In genomic region chr20:3243718-3244358, GRCh38 we compare ENCODE assay signal across 14 cellular contexts. TPM values are rescaled to one million over a fixed set of nuclear protein-coding genes. Genes with fewer than 3 reads are reported as not detected.
DNase-seq lines count a peak whose midpoint lies in the region; ATAC-seq and TF ChIP-seq lines count a peak whose summit lies in the region.
"Had no signal": no experiment of that assay in that cellular context is flagged by ENCODE, and none has a peak within 500 bp of the region (broad histone marks: within the 10 kb centered on the region; RNA-seq: fewer than 3 reads in every experiment).

No MANE protein-coding gene starts in this region.

- DNase-seq in Right ventricle myocardium inferior (ENCODE audit: missing footprints): peak; percentile 35
- DNase-seq in heart right ventricle: no peak
- peak; percentile 17 for DNase-seq in NCI-H2227 treated with DMSO at 0.1 percent for 48 hours (lab: John Stamatoyannopoulos, UW)
- no peak for DNase-seq in neural crest cell (ENCODE audit: low read depth, low spot score)
- DNase-seq in thyroid gland: no peak
- no peak for DNase-seq in AG08396 (ENCODE audit: low spot score)
- no peak for DNase-seq in hepatocyte (ENCODE audit: low spot score)
- DNase-seq: 8988T; CD4-positive, CD25-positive, alpha-beta regulatory T cell; DMS 273 treated with DMSO at 0.1 percent for 48 hours; H7; IMR-90 had no signal

- H3K9me3 ChIP-seq in heart right ventricle: no peaks in the 10 kb centered on the region
- no peaks in the 10 kb centered on the region for H3K9me3 ChIP-seq in thyroid gland
- H3K9me3 ChIP-seq in hepatocyte (ENCODE audit: low read depth): no peaks in the 10 kb centered on the region
- H3K9me3 ChIP-seq: BLaER1 treated with 17β-estradiol and CSF1 and Interleukin-3, amounts not matched to agents 10 nM and 100 nM had no signal

- no peaks in the 10 kb centered on the region for H3K9me3 Mint-ChIP-seq in neural crest cell

- TF ChIP-seq CTCF in heart right ventricle (IDR thresholded peaks at IDR 0.05) (no peak), neural crest cell (conservative IDR thresholded peaks at IDR 0.05) (no peak), thyroid gland (IDR thresholded peaks at IDR 0.05) (no peak), hepatocyte (IDR thresholded peaks at IDR 0.05; ENCODE audit: poor library complexity) (no peak)

- H3K27me3 ChIP-seq in heart right ventricle (peaks cover 9 to 54% (median 19%) of the 10 kb centered on the region in 7 donors), thyroid gland (no peaks in the 10 kb centered on the region), hepatocyte (peaks cover 36% of the 10 kb centered on the region)

- H3K4me1 ChIP-seq in heart right ventricle (peaks cover 8 to 27% (median 20%) of the 10 kb centered on the region in 9 donors), thyroid gland (peaks cover 24 to 32% of the 10 kb centered on the region in 2 donors), hepatocyte (ENCODE audit: insufficient read depth) (peaks cover 5% of the 10 kb centered on the region)

- H3K27ac ChIP-seq in heart right ventricle: peak overlapping the region in 1 of 10 donors; percentile 22
- H3K27ac ChIP-seq in thyroid gland: peak overlapping the region in 2 of 3 donors; percentile 12 to 68
- H3K27ac ChIP-seq in hepatocyte: no peak overlapping the region
- H3K27ac ChIP-seq: BLaER1 treated with 17β-estradiol and CSF1 and Interleukin-3, amounts not matched to agents 10 nM and 100 nM had no signal

- no peaks in the 10 kb centered on the region for H3K79me2 ChIP-seq in hepatocyte

- no peak overlapping the region for H2AFZ ChIP-seq in hepatocyte

- no peaks in the 10 kb centered on the region for H3K9me2 ChIP-seq in hepatocyte (replicated peaks; ENCODE audit: insufficient read depth)

- no peak for ATAC-seq in Right ventricle myocardium inferior
- ATAC-seq in heart right ventricle: no peak
- ATAC-seq: GM12878 had no signal

- intact Hi-C loops in Right ventricle myocardium inferior (cut with DNase I): no loop called here
- intact Hi-C loops in heart right ventricle (cut with DNase I): no loop called here
- intact Hi-C loops in thyroid gland (cut with DNase I): no loop called here

- no peak for TF ChIP-seq POLR2A in thyroid gland (IDR thresholded peaks at IDR 0.05)

- no peaks in the 10 kb centered on the region for H3K36me3 Mint-ChIP-seq in neural crest cell (ENCODE audit: low read depth)
- H3K36me3 Mint-ChIP-seq: CD4-positive, CD25-positive, alpha-beta regulatory T cell had no signal

- no peaks in the 10 kb centered on the region for H3K36me3 ChIP-seq in heart right ventricle
- no peaks in the 10 kb centered on the region for H3K36me3 ChIP-seq in thyroid gland
- no peaks in the 10 kb centered on the region for H3K36me3 ChIP-seq in hepatocyte (replicated peaks; ENCODE audit: insufficient read depth, low read depth)
- H3K36me3 ChIP-seq: BLaER1 treated with 17β-estradiol and CSF1 and Interleukin-3, amounts not matched to agents 10 nM and 100 nM had no signal

- H3K4me2 ChIP-seq in hepatocyte: no peak overlapping the region
- H3K4me2 ChIP-seq: BLaER1 treated with 17β-estradiol and CSF1 and Interleukin-3, amounts not matched to agents 10 nM and 100 nM had no signal

- H3K4me1 Mint-ChIP-seq in neural crest cell: peaks cover 8% of the 10 kb centered on the region

- WGBS in heart right ventricle, 2 donors: 75 to 76% methylated on average over 11 of the region's 11 CpGs
- 84 to 85% methylated on average over 11 of the region's 11 CpGs for WGBS in thyroid gland, 2 donors
- WGBS in hepatocyte (ENCODE audit: low lambda C conversion rate, missing lambda C conversion rate): 73% methylated on average over 11 of the region's 11 CpGs

- H3K27ac Mint-ChIP-seq in neural crest cell (ENCODE audit: unreplicated experiment): no peak overlapping the region
- H3K27ac Mint-ChIP-seq: CD4-positive, CD25-positive, alpha-beta regulatory T cell had no signal

- no peak overlapping the region for H3K4me3 ChIP-seq in heart right ventricle
- H3K4me3 ChIP-seq in thyroid gland (replicated peaks in 1 of 3): no peak overlapping the region
- H3K4me3 ChIP-seq in hepatocyte: no peak overlapping the region
- H3K4me3 ChIP-seq: BLaER1 treated with 17β-estradiol and CSF1 and Interleukin-3, amounts not matched to agents 10 nM and 100 nM; GM12878 had no signal

- no peaks in the 10 kb centered on the region for H4K20me1 ChIP-seq in hepatocyte (ENCODE audit: insufficient read depth, poor library complexity, severe bottlenecking)

- peak overlapping the region; percentile 27 for H3K4me3 Mint-ChIP-seq in neural crest cell
- H3K4me3 Mint-ChIP-seq: CD4-positive, CD25-positive, alpha-beta regulatory T cell had no signal

- H3K27me3 Mint-ChIP-seq in neural crest cell (ENCODE audit: low read depth): peaks cover 87% of the 10 kb centered on the region

RNA-seq across cellular contexts. Expression of gene SLC4A11, which starts 4.8 kb away (rescaled TPM):
- total RNA-seq in Right ventricle myocardium inferior: 0.14 TPM
- total RNA-seq in heart right ventricle: 1 to 10 TPM in 1 of 10 donors, under 1 TPM in 9; 0.06 to 1.6 (median 0.45) TPM
- polyA plus RNA-seq in heart right ventricle: under 1 TPM; 0.19 to 0.51 TPM
- total RNA-seq in neural crest cell: 0.55 and 0.89 TPM in 2 replicates
- total RNA-seq in thyroid gland: 100 to 1,000 TPM in 2 of 4 donors, 10 to 100 TPM in 2; 26.3 to 133 (median 85.8) TPM
- 0.28 and 0.37 TPM in 2 replicates for total RNA-seq in hepatocyte
- polyA plus RNA-seq in hepatocyte: 1.3 and 2.3 TPM in 2 replicates

RNA-seq across cellular contexts. Expression of gene ITPA, which starts 34.5 kb away (rescaled TPM):
- total RNA-seq in Right ventricle myocardium inferior (21.4 TPM), heart right ventricle (10 to 100 TPM; 15.8 to 26.3 (median 21.5) TPM), neural crest cell (58.7 and 67.0 TPM in 2 replicates), thyroid gland (10 to 100 TPM; 58.3 to 81.3 (median 68.2) TPM), hepatocyte (27.8 and 33.5 TPM in 2 replicates)
- polyA plus RNA-seq in heart right ventricle (10 to 100 TPM; 51.1 to 53.6 TPM), hepatocyte (48.2 and 73.9 TPM in 2 replicates)

RNA-seq across cellular contexts. Expression of gene DDRGK1, which starts 39.4 kb away (rescaled TPM):
- total RNA-seq in Right ventricle myocardium inferior (36.5 TPM), heart right ventricle (10 to 100 TPM; 25.2 to 48.4 (median 29.4) TPM), neural crest cell (56.6 and 57.2 TPM in 2 replicates), thyroid gland (100 to 1,000 TPM in 3 of 4 donors, 10 to 100 TPM in 1; 95.5 to 136 (median 126) TPM), hepatocyte (92.9 and 95.2 TPM in 2 replicates)
- polyA plus RNA-seq in heart right ventricle (10 to 100 TPM; 31.0 to 77.1 TPM), hepatocyte (154 and 159 TPM in 2 replicates)

Comparison
In these comparisons a context has a peak if more than half of its experiments do, and no peak if none do; other contexts are left out.
1. DNase-seq: peak in Right ventricle myocardium inferior (single experiment) and NCI-H2227 treated with DMSO at 0.1 percent for 48 hours (single experiment); none in heart right ventricle (0 of 2), neural crest cell (single experiment), thyroid gland (0 of 2), AG08396 (single experiment) and hepatocyte (single experiment).
2. RNA of gene SLC4A11, which starts 4.8 kb away (total RNA-seq): 26.3 to 133 TPM in thyroid gland; 0.55 to 0.89 TPM in neural crest cell, 0.06 to 1.6 TPM in heart right ventricle, 0.28 to 0.37 TPM in hepatocyte and 0.14 TPM in Right ventricle myocardium inferior (single experiment); every median in the first group is over 10 times any median in the second.